Comparison of ENCODE assay signal across 8 cellular contexts in genomic region chr11:2376751-2377451, GRCh38. TPM values are rescaled to one million over a fixed set of nuclear protein-coding genes. Genes with fewer than 3 reads are reported as not detected.
DNase-seq lines count a peak whose midpoint lies in the region; ATAC-seq and TF ChIP-seq lines count a peak whose summit lies in the region.

CD81 (plus strand) TSS chr11:2377310; CDS start chr11:2377550, 240 bp downstream.

- intact Hi-C loops in colonic mucosa (cut with DNase I): no loop called here
- intact Hi-C loops in left lung (cut with DNase I): no loop called here

- H3K4me3 ChIP-seq in HUES48 (ENCODE audit: low read depth, low read length) (peak within 1 kb of the TSS; percentile 96), colonic mucosa (peak within 1 kb of the TSS; percentile 97), left lung (peak within 1 kb of the TSS; percentile 81 to 98)

- peak; percentile 90 for TF ChIP-seq POLR2A in GM18526 (IDR thresholded peaks at IDR 0.05; ENCODE audit: extremely low read depth, insufficient read length)

- H3K36me3 ChIP-seq in HUES48 (ENCODE audit: control insufficient read depth, insufficient read depth, low read length): no peaks in the 10 kb centered on the region
- no peaks in the 10 kb centered on the region for H3K36me3 ChIP-seq in colonic mucosa
- H3K36me3 ChIP-seq in left lung: no peaks in the 10 kb centered on the region

- DNase-seq in A172 (ENCODE audit: low spot score): no peak
- peak; percentile 56 to 70 for DNase-seq in activated CD4-positive, alpha-beta T cell treated with anti-CD3 and anti-CD28 coated beads for 4 hours
- DNase-seq in colonic mucosa: peak; percentile 50
- peak in 1 of 2 donors; percentile 85 for DNase-seq in left lung
- peak; percentile 70 for DNase-seq in stimulated activated CD4-positive, alpha-beta T cell treated with anti-CD3 and anti-CD28 coated beads, Interleukin-4, amount 100 ng/mL, for 1 hour
- DNase-seq in GOT3 (lab: John Stamatoyannopoulos, UW): no peak

- H3K4me1 ChIP-seq in HUES48 (ENCODE audit: control insufficient read depth, insufficient read depth, low read length) (peaks cover 5% of the 10 kb centered on the region; the same call in 1 of the 2 replicates), colonic mucosa (peaks cover 18% of the 10 kb centered on the region), left lung (peaks cover 21 to 47% of the 10 kb centered on the region in 2 donors)

- H3K27ac ChIP-seq in HUES48 (ENCODE audit: low read depth, low read length) (peak within 1 kb of the TSS; percentile 58), colonic mucosa (peak within 1 kb of the TSS; percentile 86), left lung (peak within 1 kb of the TSS; percentile 94 to 97)

- H3K9me3 ChIP-seq in HUES48 (ENCODE audit: control insufficient read depth, insufficient read depth, low read length) (no peaks in the 10 kb centered on the region), colonic mucosa (no peaks in the 10 kb centered on the region), left lung (no peaks in the 10 kb centered on the region)

- peak within 1 kb of the TSS; percentile 78 for H3K9ac ChIP-seq in HUES48 (ENCODE audit: low read depth, low read length)
- peak within 1 kb of the TSS; percentile 82 to 97 for H3K9ac ChIP-seq in colonic mucosa (ENCODE audit: low read depth in 2 of 2, low read length in 2 of 2)

- ATAC-seq in left lung: peak; percentile 75

- no peak for TF ChIP-seq CTCF in colonic mucosa (IDR thresholded peaks at IDR 0.05)
- TF ChIP-seq CTCF in left lung (IDR thresholded peaks at IDR 0.05): no peak

- H3K27me3 ChIP-seq in HUES48 (ENCODE audit: control insufficient read depth, insufficient read depth, low read length) (no peaks in the 10 kb centered on the region), colonic mucosa (no peaks in the 10 kb centered on the region), left lung (peaks cover 0 to 19% of the 10 kb centered on the region in 2 donors)

RNA-seq across cellular contexts. Expression of gene CD81, which starts in this region (rescaled TPM):
- total RNA-seq in A172 (2014; rRNA removed; shearing (Covaris generic)): 288 and 342 TPM in 2 replicates
- total RNA-seq in colonic mucosa: 100 to 1,000 TPM; 185 to 208 TPM
- 100 to 1,000 TPM; 641 to 754 TPM for total RNA-seq in left lung

Comparison
In these comparisons a context has a peak if more than half of its experiments do, and no peak if none do; other contexts are left out.
1. DNase-seq: peak in activated CD4-positive, alpha-beta T cell treated with anti-CD3 and anti-CD28 coated beads for 4 hours (2 of 2), colonic mucosa (single experiment) and stimulated activated CD4-positive, alpha-beta T cell treated with anti-CD3 and anti-CD28 coated beads, Interleukin-4, amount 100 ng/mL, for 1 hour (single experiment); none in A172 (single experiment) and GOT3 (single experiment).
2. Peak in every context shown above with its lines, with median percentiles within 50 percentile points of each other: H3K27ac ChIP-seq and H3K4me3 ChIP-seq.